8 cellular contexts compared by ENCODE assay signal in the genomic region with DNA sequence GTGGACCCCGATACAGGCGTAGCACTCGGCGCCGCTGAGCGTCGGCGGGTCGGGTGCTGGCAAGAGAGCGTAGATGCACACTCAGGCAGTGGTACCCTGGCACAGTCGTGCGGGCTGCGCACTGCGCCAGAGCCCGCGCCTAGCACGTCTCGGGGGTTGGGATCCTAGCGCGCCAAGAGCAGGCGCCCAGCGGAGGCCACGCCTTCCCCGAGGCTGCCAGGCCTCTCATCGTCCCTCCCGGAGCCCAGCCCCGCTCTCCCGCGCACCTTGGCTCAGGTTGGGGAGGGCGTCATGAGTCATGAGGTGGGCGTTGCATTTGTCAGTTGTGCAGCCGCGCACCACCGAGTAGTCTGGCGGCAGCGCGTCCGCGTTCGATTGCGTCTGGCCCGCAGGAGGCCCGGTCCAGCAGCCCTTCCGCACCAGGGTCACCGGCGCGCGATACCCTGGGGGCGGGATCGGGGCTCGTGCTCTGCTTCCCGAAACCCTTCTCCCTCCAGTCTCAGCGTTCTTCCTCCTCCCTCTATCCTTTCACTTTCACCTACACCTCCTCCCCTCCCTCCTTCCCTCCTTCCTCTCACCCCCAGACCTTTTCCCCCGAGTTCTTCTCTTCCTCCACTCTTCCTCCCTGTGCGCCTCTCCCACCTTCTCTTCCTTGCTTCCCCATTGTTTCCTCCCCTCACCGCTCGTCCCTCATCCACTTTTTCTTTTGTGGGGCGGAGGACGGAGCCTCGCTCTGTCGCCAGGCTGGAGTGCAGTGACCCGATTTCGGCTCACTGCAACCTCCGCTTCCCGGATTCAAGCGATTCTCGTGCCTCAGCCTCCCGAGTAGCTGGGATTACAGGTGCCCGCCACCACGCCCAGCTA. TPM values are rescaled to one million over a fixed set of nuclear protein-coding genes. Genes with fewer than 3 reads are reported as not detected.
DNase-seq lines count a peak whose midpoint lies in the region; ATAC-seq lines count a peak whose summit lies in the region.

No MANE protein-coding gene starts in this region.

- peak overlapping the region; percentile 13 for H3K27ac ChIP-seq in CD4-positive, alpha-beta memory T cell (ENCODE audit: low read depth, low read length)
- no peak overlapping the region for H3K27ac ChIP-seq in muscle layer of duodenum (ENCODE audit: low read length)

- H3K4me1 ChIP-seq in CD4-positive, alpha-beta memory T cell (ENCODE audit: insufficient read depth, low read length): peaks cover 9% of the 10 kb centered on the region
- H3K4me1 ChIP-seq in endocrine pancreas (ENCODE audit: control insufficient read depth, insufficient read depth, low read length): no peaks in the 10 kb centered on the region
- H3K4me1 ChIP-seq in muscle layer of duodenum (ENCODE audit: control insufficient read depth in 1 of 2, insufficient read depth in 2 of 2, low read length in 2 of 2): peaks cover 0 to 8% of the 10 kb centered on the region in 2 donors

- no peaks in the 10 kb centered on the region for H3K27me3 Mint-ChIP-seq in CD4-positive, alpha-beta memory T cell
- peaks cover 58% of the 10 kb centered on the region for H3K27me3 Mint-ChIP-seq in stimulated activated naive CD8-positive, alpha-beta T cell treated with anti-CD3 and anti-CD28 coated beads, Interleukin-15, amount 100 ng/mL, for 72 hours

- H3K36me3 ChIP-seq in CD4-positive, alpha-beta memory T cell (ENCODE audit: insufficient read depth, low read length): no peaks in the 10 kb centered on the region
- H3K36me3 ChIP-seq in endocrine pancreas (ENCODE audit: control insufficient read depth, insufficient read depth, low read length): no peaks in the 10 kb centered on the region
- H3K36me3 ChIP-seq in muscle layer of duodenum (ENCODE audit: control insufficient read depth in 1 of 2, insufficient read depth in 2 of 2, low read length in 2 of 2): no peaks in the 10 kb centered on the region

- ATAC-seq in stimulated activated naive CD8-positive, alpha-beta T cell treated with anti-CD3 and anti-CD28 coated beads, Interleukin-15, amount 100 ng/mL, for 72 hours: peak; percentile 90
- ATAC-seq in HG02759 (IDR thresholded peaks at IDR 0.05; ENCODE audit: unreplicated experiment): no peak

- H3K4me3 ChIP-seq in CD4-positive, alpha-beta memory T cell (ENCODE audit: low read length in 2 of 2): peak overlapping the region; percentile 44 to 60
- H3K4me3 ChIP-seq in endocrine pancreas (ENCODE audit: control insufficient read depth, insufficient read depth, low read length) (no peak overlapping the region), muscle layer of duodenum (ENCODE audit: low read depth in 1 of 2, low read length in 2 of 2) (peak overlapping the region; percentile 59 to 76)

- no peaks in the 10 kb centered on the region for H3K27me3 ChIP-seq in CD4-positive, alpha-beta memory T cell (ENCODE audit: insufficient read depth, low read length)
- H3K27me3 ChIP-seq in endocrine pancreas (ENCODE audit: control insufficient read depth, insufficient read depth, low read length): no peaks in the 10 kb centered on the region
- no peaks in the 10 kb centered on the region for H3K27me3 ChIP-seq in muscle layer of duodenum (ENCODE audit: low read depth, low read length)

- H3K9ac ChIP-seq in endocrine pancreas (ENCODE audit: control insufficient read depth, insufficient read depth, low read length): peak overlapping the region; percentile 54

- peak overlapping the region in 5 of 7 donors; percentile 27 to 79 (median 68) for H3K27ac Mint-ChIP-seq in CD4-positive, alpha-beta memory T cell
- H3K27ac Mint-ChIP-seq in stimulated activated naive CD8-positive, alpha-beta T cell treated with anti-CD3 and anti-CD28 coated beads, Interleukin-15, amount 100 ng/mL, for 72 hours: peak overlapping the region; percentile 8 to 72

- peak in 4 of 5 donors; percentile 28 to 81 (median 34) for DNase-seq in CD4-positive, alpha-beta memory T cell
- DNase-seq in NCI-H2029 treated with DMSO at 0.1 percent for 48 hours (lab: John Stamatoyannopoulos, UW) (peak; percentile 57), NCI-H1105 treated with DMSO at 0.1 percent for 48 hours (lab: John Stamatoyannopoulos, UW) (no peak)
- peak; percentile 83 for DNase-seq in activated CD8-positive, alpha-beta memory T cell treated with anti-CD3 and anti-CD28 coated beads for 24 hours
- DNase-seq in stimulated activated naive CD8-positive, alpha-beta T cell treated with anti-CD3 and anti-CD28 coated beads, Interleukin-15, amount 100 ng/mL, for 72 hours: peak; percentile 69 to 72

- peak overlapping the region; percentile 70 to 85 (median 78) for H3K4me3 Mint-ChIP-seq in CD4-positive, alpha-beta memory T cell
- peak overlapping the region; percentile 79 to 93 for H3K4me3 Mint-ChIP-seq in stimulated activated naive CD8-positive, alpha-beta T cell treated with anti-CD3 and anti-CD28 coated beads, Interleukin-15, amount 100 ng/mL, for 72 hours

- CTCF ChIA-PET in CD4-positive, alpha-beta memory T cell (lab: Charles Lee; ENCODE audit: partially characterized antibody): interaction anchor here (1.3 kb wide), 1 partner anchor 11 kb away, joined by 5 read pairs; no protein-coding TSS in a partner anchor

- no peaks in the 10 kb centered on the region for H3K9me3 ChIP-seq in CD4-positive, alpha-beta memory T cell (ENCODE audit: control insufficient read depth in 1 of 2, low read length in 2 of 2)
- H3K9me3 ChIP-seq in endocrine pancreas (ENCODE audit: control insufficient read depth, low read length) (no peaks in the 10 kb centered on the region), muscle layer of duodenum (ENCODE audit: control insufficient read depth in 1 of 2, low read length in 2 of 2) (peaks cover 0 to 7% of the 10 kb centered on the region in 2 donors)

- POLR2A ChIA-PET in CD4-positive, alpha-beta memory T cell (lab: Charles Lee; ENCODE audit: partially characterized antibody): interaction anchor here (1.9 kb wide), 1 partner anchor 33 kb away, joined by 6 read pairs; no protein-coding TSS in a partner anchor

- intact Hi-C loops in CD4-positive, alpha-beta memory T cell (cut with micrococcal nuclease): no loop called here

- peaks cover 4 to 18% (median 8%) of the 10 kb centered on the region in 4 donors for H3K4me1 Mint-ChIP-seq in CD4-positive, alpha-beta memory T cell
- peaks cover 27% of the 10 kb centered on the region for H3K4me1 Mint-ChIP-seq in stimulated activated naive CD8-positive, alpha-beta T cell treated with anti-CD3 and anti-CD28 coated beads, Interleukin-15, amount 100 ng/mL, for 72 hours

- H3K36me3 Mint-ChIP-seq in CD4-positive, alpha-beta memory T cell: no peaks in the 10 kb centered on the region

- H3K9me3 Mint-ChIP-seq in CD4-positive, alpha-beta memory T cell: no peaks in the 10 kb centered on the region
- H3K9me3 Mint-ChIP-seq in stimulated activated naive CD8-positive, alpha-beta T cell treated with anti-CD3 and anti-CD28 coated beads, Interleukin-15, amount 100 ng/mL, for 72 hours: no peaks in the 10 kb centered on the region

RNA-seq across cellular contexts. Expression of a gene that starts 3.5 kb away (rescaled TPM):
- under 1 TPM; 0.49 to 0.97 TPM for total RNA-seq in CD4-positive, alpha-beta memory T cell
- under 1 TPM; 0.27 to 0.50 TPM for polyA plus RNA-seq in CD4-positive, alpha-beta memory T cell

RNA-seq across cellular contexts. Expression of a gene that starts 18.0 kb away (rescaled TPM):
- total RNA-seq in CD4-positive, alpha-beta memory T cell: 10 to 100 TPM; 33.6 to 33.9 TPM
- polyA plus RNA-seq in CD4-positive, alpha-beta memory T cell: 10 to 100 TPM; 10.5 to 23.7 TPM

RNA-seq across cellular contexts. Expression of a gene that starts 28.3 kb away (rescaled TPM):
- 10 to 100 TPM; 18.1 to 20.7 TPM for total RNA-seq in CD4-positive, alpha-beta memory T cell
- polyA plus RNA-seq in CD4-positive, alpha-beta memory T cell: 1 to 10 TPM; 4.3 to 4.9 TPM

RNA-seq across cellular contexts. Expression of a gene that starts 44.0 kb away (rescaled TPM):
- total RNA-seq in CD4-positive, alpha-beta memory T cell: 10 to 100 TPM; 57.6 to 57.9 TPM
- polyA plus RNA-seq in CD4-positive, alpha-beta memory T cell: 10 to 100 TPM in 1 of 2 donors, 1 to 10 TPM in 1; 3.8 to 13.7 TPM
